Comparison of ENCODE assay signal across 11 cellular contexts in genomic region chr6:87731080-87731479, GRCh38. TPM values are rescaled to one million over a fixed set of nuclear protein-coding genes. Genes with fewer than 3 reads are reported as not detected.
A peak's percentile ranks its signal among the peaks of the same experiment; 100 is the strongest.
DNase-seq lines count a peak whose midpoint lies in the region; ATAC-seq, FAIRE-seq and TF ChIP-seq lines count a peak whose summit lies in the region.
"Had no signal": no experiment of that assay in that cellular context is flagged by ENCODE, and none has a peak within 500 bp of the region (broad histone marks: within the 10 kb centered on the region; RNA-seq: fewer than 3 reads in every experiment).

No MANE protein-coding gene starts in this region.

- H3K9me3 ChIP-seq in right cardiac atrium (ENCODE audit: control insufficient read depth, low read length): no peaks in the 10 kb centered on the region
- no peaks in the 10 kb centered on the region; the same call in 2 of the 3 replicates for H3K9me3 ChIP-seq in GM12878 (replicated peaks; ENCODE audit: control insufficient read depth, insufficient read depth, low read length)
- H3K9me3 ChIP-seq in lower lobe of right lung: no peaks in the 10 kb centered on the region
- H3K9me3 ChIP-seq in upper lobe of left lung: no peaks in the 10 kb centered on the region
- no peaks in the 10 kb centered on the region for H3K9me3 ChIP-seq in GM23248 (ENCODE audit: low read depth)

- TF ChIP-seq CTCF in GM12878 (IDR thresholded peaks at IDR 0.05 in 2 of 3, conservative IDR thresholded peaks at IDR 0.05 in 1 of 3; ENCODE audit: control insufficient read depth in 2 of 3, extremely low read depth in 1 of 3, insufficient read depth in 1 of 3, low read depth in 3 of 3, low read length in 3 of 3) (no peak), lower lobe of right lung (IDR thresholded peaks at IDR 0.05) (no peak), upper lobe of left lung (IDR thresholded peaks at IDR 0.05) (no peak)

- peaks cover 28% of the 10 kb centered on the region for H3F3A ChIP-seq in GM23248 (ENCODE audit: insufficient read depth)

- no peaks in the 10 kb centered on the region for H3K9me2 ChIP-seq in GM23248 (ENCODE audit: insufficient read depth)

- TF ChIP-seq EP300 in GM12878 (IDR thresholded peaks at IDR 0.05; ENCODE audit: borderline replicate concordance in 1 of 2, control insufficient read depth in 1 of 2, low read depth in 2 of 2, low read length in 2 of 2) (no peak), upper lobe of left lung (IDR thresholded peaks at IDR 0.05) (no peak)

- TF ChIP-seq RAD21 in GM12878 (IDR thresholded peaks at IDR 0.05; ENCODE audit: insufficient read depth, low read depth, low read length): no peak

- peaks cover 4 to 19% (median 11%) of the 10 kb centered on the region in 4 donors for H3K4me1 Mint-ChIP-seq in naive thymus-derived CD8-positive, alpha-beta T cell

- H3K4me3 ChIP-seq in right cardiac atrium (ENCODE audit: low read length) (no peak overlapping the region), GM12878 (no peak overlapping the region), lower lobe of right lung (no peak overlapping the region), upper lobe of left lung (no peak overlapping the region), GM23248 (no peak overlapping the region)

- peaks cover 0 to 10% (median 0%) of the 10 kb centered on the region in 3 donors for H3K36me3 Mint-ChIP-seq in naive thymus-derived CD8-positive, alpha-beta T cell

- no peak overlapping the region for H3K9ac ChIP-seq in GM12878 (ENCODE audit: control insufficient read depth, insufficient read depth, low read length)
- no peak overlapping the region for H3K9ac ChIP-seq in GM23248

- H4K20me1 ChIP-seq in GM12878 (ENCODE audit: control insufficient read depth, insufficient read depth) (no peaks in the 10 kb centered on the region), GM23248 (ENCODE audit: insufficient read depth) (no peaks in the 10 kb centered on the region)

- DNase-seq in right cardiac atrium (no peak), cardiac septum (ENCODE audit: low spot score) (no peak), GM12878 (ENCODE audit: low read depth, low spot score) (no peak), lower lobe of right lung (no peak), upper lobe of left lung (no peak), GM23248 (no peak), NCI-H1694 treated with DMSO at 0.1 percent for 48 hours (lab: John Stamatoyannopoulos, UW) (no peak)
- DNase-seq in naive thymus-derived CD8-positive, alpha-beta T cell: no peak
- DNase-seq: Karpas-422, NCI-H1930 had no signal

- H3K4me2 ChIP-seq in GM12878 (ENCODE audit: control insufficient read depth, insufficient read depth): peak overlapping the region; percentile 78
- no peak overlapping the region for H3K4me2 ChIP-seq in GM23248 (ENCODE audit: unreplicated experiment)

- no peak for TF ChIP-seq POLR2A in GM12878 (IDR thresholded peaks at IDR 0.05; ENCODE audit: low read depth, low read length)
- no peak for TF ChIP-seq POLR2A in upper lobe of left lung (IDR thresholded peaks at IDR 0.05)

- H3K27me3 ChIP-seq in right cardiac atrium (ENCODE audit: control insufficient read depth, insufficient read depth) (no peaks in the 10 kb centered on the region), GM12878 (replicated peaks in 1 of 2; ENCODE audit: control insufficient read depth in 2 of 2, insufficient read depth in 2 of 2, low read length in 1 of 2) (no peaks in the 10 kb centered on the region), lower lobe of right lung (ENCODE audit: low read depth) (no peaks in the 10 kb centered on the region), upper lobe of left lung (no peaks in the 10 kb centered on the region), GM23248 (replicated peaks; ENCODE audit: insufficient read depth) (no peaks in the 10 kb centered on the region)

- H3K27ac ChIP-seq in right cardiac atrium (ENCODE audit: low read length): peak overlapping the region; percentile 74
- peak overlapping the region; percentile 79 for H3K27ac ChIP-seq in GM12878 (ENCODE audit: control insufficient read depth, insufficient read depth)
- peak overlapping the region; percentile 76 for H3K27ac ChIP-seq in lower lobe of right lung
- peak overlapping the region in 3 of 4 donors; percentile 76 to 80 (median 77) for H3K27ac ChIP-seq in upper lobe of left lung
- H3K27ac ChIP-seq in GM23248: no peak overlapping the region
- H3K27ac ChIP-seq: C4-2B had no signal

- H3K36me3 ChIP-seq in GM12878 (ENCODE audit: control insufficient read depth in 2 of 2, insufficient read depth in 2 of 2, low read length in 1 of 2) (no peaks in the 10 kb centered on the region), lower lobe of right lung (no peaks in the 10 kb centered on the region), upper lobe of left lung (no peaks in the 10 kb centered on the region), GM23248 (ENCODE audit: low read depth) (no peaks in the 10 kb centered on the region)

- peak overlapping the region; percentile 66; the same call in 1 of the 2 replicates for H2AFZ ChIP-seq in GM12878 (ENCODE audit: control insufficient read depth, low read depth, low read length)
- no peak overlapping the region for H2AFZ ChIP-seq in GM23248

- H3K27me3 Mint-ChIP-seq in naive thymus-derived CD8-positive, alpha-beta T cell: peaks cover 0 to 2% (median 0%) of the 10 kb centered on the region in 5 donors

- peaks cover 0 to 3% (median 0%) of the 10 kb centered on the region in 9 donors for H3K9me3 Mint-ChIP-seq in naive thymus-derived CD8-positive, alpha-beta T cell

- RAD21 ChIA-PET in GM12878 (lab: Charles Lee; ENCODE audit: unreplicated experiment): interaction anchor here (0.6 to 3.4 kb wide), 6 partner anchors 17 to 533 kb away, joined by 3 to 15 read pairs (median 4); no protein-coding TSS in a partner anchor

- no peak overlapping the region for H3K4me3 Mint-ChIP-seq in naive thymus-derived CD8-positive, alpha-beta T cell

- H3K27ac Mint-ChIP-seq in naive thymus-derived CD8-positive, alpha-beta T cell: no peak overlapping the region

- CTCF ChIA-PET in GM12878 (lab: Yijun Ruan, JAX): interaction anchor here (0.6 kb wide), 1 partner anchor 192 kb away, joined by 4 read pairs; no protein-coding TSS in a partner anchor

- SMC1A ChIA-PET in GM12878 (lab: Charles Lee; ENCODE audit: uncharacterized antibody, unreplicated experiment): interaction anchor here (1.1 to 2.5 kb wide), 2 partner anchors 29 to 46 kb away, joined by 3 to 7 read pairs; partner anchors contain the start of gene AKIRIN2

- in situ Hi-C loops in GM12878 (cut with MboI) (no loop called here), GM23248 (cut with MboI) (no loop called here)

- H3K79me2 ChIP-seq in GM12878 (ENCODE audit: control insufficient read depth, insufficient read depth, low read length) (no peaks in the 10 kb centered on the region; the same call in 1 of the 2 replicates), GM23248 (ENCODE audit: insufficient read depth) (no peaks in the 10 kb centered on the region)

- H3K4me1 ChIP-seq in right cardiac atrium (ENCODE audit: control insufficient read depth, insufficient read depth, low read length): peaks cover 4% of the 10 kb centered on the region
- H3K4me1 ChIP-seq in GM12878 (ENCODE audit: control insufficient read depth, insufficient read depth, low read length): peaks cover 37% of the 10 kb centered on the region
- H3K4me1 ChIP-seq in lower lobe of right lung: peaks cover 32% of the 10 kb centered on the region
- H3K4me1 ChIP-seq in upper lobe of left lung: peaks cover 13 to 25% (median 18%) of the 10 kb centered on the region in 4 donors
- H3K4me1 ChIP-seq in GM23248 (ENCODE audit: insufficient read depth): peaks cover 29% of the 10 kb centered on the region

- BruUV-seq in GM12878 (replicated peaks; lab: Mats Ljungman, UMichigan): no TSS peak

- FAIRE-seq in GM12878 (lab: Jason Lieb, UNC): no peak

- intact Hi-C loops in right cardiac atrium (cut with DNase I) (no loop called here), cardiac septum (cut with DNase I) (no loop called here), GM12878 (cut with micrococcal nuclease; ENCODE audit: unreplicated experiment) (loop anchor here (2.0 to 5.0 kb wide), 2 partner anchors 26 to 34 kb away; no protein-coding TSS in a partner anchor), lower lobe of right lung (cut with DNase I) (no loop called here)

- POLR2A ChIA-PET in GM12878 (lab: Charles Lee): interaction anchor here (1.4 to 1.5 kb wide), 3 partner anchors 24 to 29 kb away, joined by 5 to 19 read pairs (median 10); partner anchors contain the start of gene AKIRIN2
- POLR2A ChIA-PET in naive thymus-derived CD8-positive, alpha-beta T cell (lab: Charles Lee): interaction anchor here (0.6 kb wide), 1 partner anchor 29 kb away, joined by 3 read pairs; the partner anchor contains the start of gene AKIRIN2

- ATAC-seq in right cardiac atrium: no peak
- ATAC-seq in GM12878: 0 out of 3 replicates have a peak, but pooled peaks have one; percentile 5
- ATAC-seq in lower lobe of right lung: no peak
- no peak for ATAC-seq in upper lobe of left lung (ENCODE audit: low FRiP score in 2 of 2)
- no peak for ATAC-seq in naive thymus-derived CD8-positive, alpha-beta T cell

TF ChIP-seq in GM12878, 131 proteins besides CTCF, POLR2A, EP300 and RAD21 (continues in another document):
- no peak for TF ChIP-seq CHD1 (IDR thresholded peaks at IDR 0.05; ENCODE audit: low read depth, low read length)

RNA-seq across cellular contexts. Expression of gene AKIRIN2, which starts 29.0 kb away (rescaled TPM):
- total RNA-seq in right cardiac atrium (10 to 100 TPM; 34.4 to 39.7 (median 37.8) TPM), cardiac septum (52.8 TPM), GM12878 (2014; rRNA removed) (28.4 and 32.9 TPM in 2 replicates), GM12878 (2014; rRNA removed; fragmentation: Illumina TruSeq; extraction: Trizol) (21.9 and 23.7 TPM in 2 replicates), GM12878 (2021) (71.6 and 74.4 TPM in 2 replicates), lower lobe of right lung (67.6 TPM), upper lobe of left lung (10 to 100 TPM; 42.3 to 87.0 (median 57.2) TPM)
- polyA plus RNA-seq in right cardiac atrium (32.6 TPM), GM12878 (2011; rRNA removed) (40.1 and 62.9 TPM in 2 replicates), GM12878 (2014; fragmentation: Illumina TruSeq; extraction: Trizol) (39.3 and 46.5 TPM in 2 replicates), GM12878 (2014; fragmentation: Nextera tagmentation; extraction: Ambion mirVana) (10 to 100 TPM; 12.7 to 16.8 TPM), GM12878 (2014; rRNA removed) (45.0 and 49.0 TPM in 2 replicates), GM12878 (2016; fragmentation: Nextera tagmentation; extraction: Ambion mirVana) (10 to 100 TPM; 79.2 to 82.2 TPM), GM23248 (2016; fragmentation: Nextera tagmentation; extraction: Ambion mirVana) (60.6 and 66.2 TPM in 2 replicates)
- total RNA-seq in GM12878 (2013; cell fraction: nucleolus; rRNA removed): 105 and 137 TPM in 2 replicates
- 30.6 TPM for polyA plus RNA-seq in GM12878 (2011; ENCODE audit: low read depth)
- 20.0 and 28.1 TPM in 2 replicates for polyA plus RNA-seq in GM12878 (2011; cell fraction: cytosol; rRNA removed)
- polyA plus RNA-seq in GM12878 (2011; cell fraction: nucleus; rRNA removed): 50.6 and 56.0 TPM in 2 replicates
- polyA plus RNA-seq in GM12878 (2012): 64.1 and 73.9 TPM in 2 replicates
- polyA minus RNA-seq in GM12878 (2011; rRNA and poly(A)+ RNA removed): 8.4 and 14.7 TPM in 2 replicates
- 18.0 and 18.7 TPM in 2 replicates for polyA minus RNA-seq in GM12878 (2011; cell fraction: cytosol; rRNA and poly(A)+ RNA removed)
- 43.9 and 77.4 TPM in 2 replicates for polyA minus RNA-seq in GM12878 (2011; cell fraction: nucleus; rRNA and poly(A)+ RNA removed)
- total RNA-seq in naive thymus-derived CD8-positive, alpha-beta T cell: 10 to 100 TPM; 57.4 to 58.0 TPM
- polyA plus RNA-seq in naive thymus-derived CD8-positive, alpha-beta T cell: 10 to 100 TPM; 20.2 to 33.4 (median 27.2) TPM
- 21.4 and 24.9 TPM in 2 replicates for total RNA-seq in GM23248 (2014; rRNA removed; shearing (Covaris generic))
